In the genomic region with DNA sequence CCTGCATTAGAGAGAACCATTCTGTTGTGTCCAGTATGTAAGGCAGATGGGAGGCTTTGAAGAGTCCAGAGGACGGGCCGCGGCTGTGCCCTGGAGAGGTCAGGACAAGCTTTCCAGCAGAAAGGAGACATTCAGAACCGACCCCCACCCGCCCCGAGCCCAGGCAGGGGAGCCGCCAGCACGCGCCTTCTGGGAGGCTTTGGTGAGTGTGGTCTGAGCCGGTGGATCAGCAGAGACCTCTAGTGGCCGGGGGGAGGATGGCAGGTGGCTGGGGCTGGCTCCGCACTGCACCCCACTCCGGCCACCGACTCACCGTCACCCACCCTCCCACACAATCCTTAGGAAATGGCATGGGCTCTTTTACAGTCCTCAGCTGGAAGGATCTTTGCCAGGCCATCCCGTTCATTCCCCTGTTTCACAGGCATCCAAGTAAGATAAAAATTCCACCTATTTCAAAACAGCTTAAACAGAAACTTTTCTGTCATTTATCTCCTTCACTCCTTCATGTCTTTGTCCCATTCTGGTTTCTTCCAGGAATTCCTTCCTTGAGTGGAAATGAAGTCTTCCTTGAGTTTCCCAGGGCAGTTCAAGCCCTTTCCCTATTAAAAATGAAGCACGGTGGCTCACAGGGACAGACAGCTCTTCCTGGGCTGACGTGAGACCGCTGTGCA, we compare ENCODE assay signal across 7 cellular contexts.
DNase-seq lines count a peak whose midpoint lies in the region; ATAC-seq and TF ChIP-seq lines count a peak whose summit lies in the region.

No MANE protein-coding gene starts in this region.

- H3K27ac ChIP-seq in coronary artery (no peak overlapping the region), lower lobe of right lung (peak overlapping the region; percentile 36)

- peaks cover 7% of the 10 kb centered on the region for H3K4me1 ChIP-seq in lower lobe of right lung

- peak; percentile 83 for DNase-seq in GM13977 (ENCODE audit: low spot score)
- peak; percentile 23 for DNase-seq in NCI-H2196 treated with DMSO at 0.1 percent for 48 hours (lab: John Stamatoyannopoulos, UW; ENCODE audit: unreplicated experiment)
- peak; percentile 29 to 51 for DNase-seq in activated CD4-positive, alpha-beta T cell treated with anti-CD3 and anti-CD28 coated beads, Interleukin-2, amount 50 U/mL, for 24 hours (ENCODE audit: low read depth in 1 of 2, low spot score in 1 of 2)
- DNase-seq in coronary artery (ENCODE audit: low spot score), result peak; percentile 84
- DNase-seq in lower lobe of right lung, result peak; percentile 74
- DNase-seq in stimulated activated CD8-positive, alpha-beta memory T cell treated with anti-CD3 and anti-CD28 coated beads, Interleukin-15, amount 100 ng/mL, for 1 hour (ENCODE audit: low read depth), result peak; percentile 53

- no peaks in the 10 kb centered on the region for H3K9me3 ChIP-seq in lower lobe of right lung

- no peaks in the 10 kb centered on the region for H3K36me3 ChIP-seq in lower lobe of right lung

- intact Hi-C loops in lower lobe of right lung (cut with DNase I), result loop anchor here (10.0 kb wide), 1 partner anchor 60 kb away; no protein-coding TSS in a partner anchor

- in situ Hi-C loops in GM13977 (cut with MboI; ENCODE audit: low pct_unique_long_range_greater_than_20kb, low sequenced_read_pairs, unreplicated experiment), result no loop called here

- peaks cover 24% of the 10 kb centered on the region for H3K27me3 ChIP-seq in lower lobe of right lung (ENCODE audit: low read depth)

- peak; percentile 96 for TF ChIP-seq CTCF in GM13977 (IDR thresholded peaks at IDR 0.05; ENCODE audit: extremely low read depth, insufficient read depth, missing control alignments)
- TF ChIP-seq CTCF in coronary artery (IDR thresholded peaks at IDR 0.05), result peak; percentile 100
- TF ChIP-seq CTCF in lower lobe of right lung (IDR thresholded peaks at IDR 0.05), result peak; percentile 94

- H3K4me3 ChIP-seq in coronary artery, result peak overlapping the region; percentile 47
- H3K4me3 ChIP-seq in lower lobe of right lung, result no peak overlapping the region

- ATAC-seq in HG02759 (IDR thresholded peaks at IDR 0.05; ENCODE audit: unreplicated experiment), result peak; percentile 92
- ATAC-seq in lower lobe of right lung, result peak; percentile 89 to 90

Comparison
In these comparisons a context has a peak if more than half of its experiments do, and no peak if none do; other contexts are left out.
1. DNase-seq: peak in every context shown above with its lines; median percentile 84 in coronary artery; 83 in GM13977; 74 in lower lobe of right lung; 53 in stimulated activated CD8-positive, alpha-beta memory T cell treated with anti-CD3 and anti-CD28 coated beads, Interleukin-15, amount 100 ng/mL, for 1 hour; 40 in activated CD4-positive, alpha-beta T cell treated with anti-CD3 and anti-CD28 coated beads, Interleukin-2, amount 50 U/mL, for 24 hours; 23 in NCI-H2196 treated with DMSO at 0.1 percent for 48 hours.